Comparison of ENCODE assay signal across 8 cellular contexts in the genomic region with DNA sequence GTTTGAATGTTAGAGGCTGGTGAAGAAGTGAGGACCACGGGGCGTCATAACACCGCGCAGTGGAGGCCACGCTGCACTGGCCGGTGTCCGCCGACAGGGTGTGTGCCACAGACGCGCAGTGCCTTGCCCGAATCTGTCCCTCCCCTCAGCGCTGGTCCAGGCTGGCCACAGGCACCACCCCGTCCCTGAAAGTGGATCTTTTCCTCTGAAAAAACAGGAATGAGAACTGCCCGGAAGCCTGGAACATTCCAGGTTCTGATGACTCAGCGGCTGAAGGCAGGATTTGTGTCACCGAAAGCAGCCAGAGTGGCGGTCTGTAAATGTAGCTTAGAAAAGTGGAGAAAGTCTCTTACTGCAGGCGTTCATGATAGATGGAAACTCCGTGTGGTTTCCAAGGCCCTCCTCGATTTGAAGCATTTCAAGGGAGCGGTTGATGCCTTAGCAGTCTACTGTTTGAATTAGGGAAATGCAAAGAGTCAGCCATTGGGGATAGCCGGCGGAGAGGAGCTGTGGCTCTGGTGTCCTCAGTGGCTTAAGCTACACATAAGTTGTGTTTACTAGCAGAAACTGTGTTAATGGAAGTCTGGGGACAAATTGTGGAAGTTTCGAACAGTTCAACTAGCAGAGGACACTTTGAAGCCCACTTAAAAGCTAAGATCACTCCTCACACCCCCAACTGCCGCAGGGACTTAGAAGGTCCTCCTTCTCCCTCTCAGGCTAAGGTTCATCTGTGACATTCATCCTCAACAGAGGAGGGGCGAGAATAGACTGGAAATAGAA.
A peak's percentile ranks its signal among the peaks of the same experiment; 100 is the strongest.
DNase-seq lines count a peak whose midpoint lies in the region; ATAC-seq and TF ChIP-seq lines count a peak whose summit lies in the region.

No MANE protein-coding gene starts in this region.

- H2AFZ ChIP-seq in PC-9: peak overlapping the region; percentile 85

- H3K9me2 ChIP-seq in PC-9 (ENCODE audit: insufficient read depth): no peaks in the 10 kb centered on the region

- H3K79me2 ChIP-seq in PC-9 (ENCODE audit: low read depth): no peaks in the 10 kb centered on the region

- H3K4me2 ChIP-seq in PC-9: peak overlapping the region; percentile 79

- CTCF ChIA-PET in PC-9 (lab: Charles Lee): interaction anchor here (0.5 to 0.9 kb wide), 3 partner anchors 13 to 369 kb away, joined by 4 read pairs; no protein-coding TSS in a partner anchor
- CTCF ChIA-PET in naive thymus-derived CD4-positive, alpha-beta T cell (lab: Charles Lee): interaction anchor here (0.7 to 1.5 kb wide), 5 partner anchors 10 to 644 kb away, joined by 3 to 5 read pairs (median 3); no protein-coding TSS in a partner anchor

- no peaks in the 10 kb centered on the region for H3K27me3 ChIP-seq in PC-9 (ENCODE audit: insufficient read depth, low read depth)
- H3K27me3 ChIP-seq in naive thymus-derived CD4-positive, alpha-beta T cell (ENCODE audit: control insufficient read depth in 2 of 2, insufficient read depth in 2 of 2, low read length in 2 of 2): no peaks in the 10 kb centered on the region

- no peaks in the 10 kb centered on the region for H3K36me3 ChIP-seq in PC-9 (ENCODE audit: low read depth)
- H3K36me3 ChIP-seq in naive thymus-derived CD4-positive, alpha-beta T cell (ENCODE audit: control insufficient read depth in 2 of 3, insufficient read depth in 3 of 3, low read length in 3 of 3): no peaks in the 10 kb centered on the region

- H3K27me3 Mint-ChIP-seq in activated T-cell treated with anti-CD3 and anti-CD28 coated beads, Interleukin-2, amount 50 U/mL, for 4 hours (ENCODE audit: low read depth): no peaks in the 10 kb centered on the region
- no peaks in the 10 kb centered on the region for H3K27me3 Mint-ChIP-seq in naive thymus-derived CD4-positive, alpha-beta T cell
- H3K27me3 Mint-ChIP-seq in stimulated activated naive B cell treated with anti-CD40 and anti-IgM and Interleukin-4, amounts not matched to agents 10 μg/mL and 1 μg/mL and 100 μg/mL, for 72 hours: no peaks in the 10 kb centered on the region

- H3K4me1 Mint-ChIP-seq in activated T-cell treated with anti-CD3 and anti-CD28 coated beads, Interleukin-2, amount 50 U/mL, for 4 hours (ENCODE audit: low read depth): peaks cover 9% of the 10 kb centered on the region
- H3K4me1 Mint-ChIP-seq in naive thymus-derived CD4-positive, alpha-beta T cell: peaks cover 0 to 11% (median 5%) of the 10 kb centered on the region in 7 donors
- no peaks in the 10 kb centered on the region for H3K4me1 Mint-ChIP-seq in stimulated activated naive B cell treated with anti-CD40 and anti-IgM and Interleukin-4, amounts not matched to agents 10 μg/mL and 1 μg/mL and 100 μg/mL, for 72 hours

- H3K36me3 Mint-ChIP-seq in activated T-cell treated with anti-CD3 and anti-CD28 coated beads, Interleukin-2, amount 50 U/mL, for 4 hours (ENCODE audit: insufficient read depth): no peaks in the 10 kb centered on the region
- no peaks in the 10 kb centered on the region for H3K36me3 Mint-ChIP-seq in naive thymus-derived CD4-positive, alpha-beta T cell
- H3K36me3 Mint-ChIP-seq in stimulated activated naive B cell treated with anti-CD40 and anti-IgM and Interleukin-4, amounts not matched to agents 10 μg/mL and 1 μg/mL and 100 μg/mL, for 72 hours: no peaks in the 10 kb centered on the region

- H3K27ac ChIP-seq in PC-9: peak overlapping the region; percentile 86
- H3K27ac ChIP-seq in naive thymus-derived CD4-positive, alpha-beta T cell (ENCODE audit: low read depth, low read length): peak overlapping the region; percentile 75

- H3K4me3 Mint-ChIP-seq in activated T-cell treated with anti-CD3 and anti-CD28 coated beads, Interleukin-2, amount 50 U/mL, for 4 hours: no peak overlapping the region
- no peak overlapping the region for H3K4me3 Mint-ChIP-seq in naive thymus-derived CD4-positive, alpha-beta T cell
- H3K4me3 Mint-ChIP-seq in stimulated activated naive B cell treated with anti-CD40 and anti-IgM and Interleukin-4, amounts not matched to agents 10 μg/mL and 1 μg/mL and 100 μg/mL, for 72 hours: no peak overlapping the region

- H3K27ac Mint-ChIP-seq in naive thymus-derived CD4-positive, alpha-beta T cell: no peak overlapping the region
- no peak overlapping the region for H3K27ac Mint-ChIP-seq in stimulated activated naive B cell treated with anti-CD40 and anti-IgM and Interleukin-4, amounts not matched to agents 10 μg/mL and 1 μg/mL and 100 μg/mL, for 72 hours

- no peaks in the 10 kb centered on the region for H3K9me3 Mint-ChIP-seq in activated T-cell treated with anti-CD3 and anti-CD28 coated beads, Interleukin-2, amount 50 U/mL, for 4 hours
- H3K9me3 Mint-ChIP-seq in naive thymus-derived CD4-positive, alpha-beta T cell: no peaks in the 10 kb centered on the region
- H3K9me3 Mint-ChIP-seq in stimulated activated naive B cell treated with anti-CD40 and anti-IgM and Interleukin-4, amounts not matched to agents 10 μg/mL and 1 μg/mL and 100 μg/mL, for 72 hours: no peaks in the 10 kb centered on the region

- DNase-seq in COLO829 (ENCODE audit: low spot score) (peak; percentile 79), PC-9 (peak; percentile 83 to 90), fibroblast of mammary gland (ENCODE audit: low read depth) (peak; percentile 97)
- peak; percentile 67 for DNase-seq in activated T-cell treated with anti-CD3 and anti-CD28 coated beads, Interleukin-2, amount 50 U/mL, for 4 hours
- peak in 4 of 9 donors; percentile 69 to 89 (median 79) for DNase-seq in naive thymus-derived CD4-positive, alpha-beta T cell
- DNase-seq in stimulated activated naive B cell treated with anti-CD40 and anti-IgM and Interleukin-4, amounts not matched to agents 10 μg/mL and 1 μg/mL and 100 μg/mL, for 72 hours: peak; percentile 84

- peak; percentile 85 for ATAC-seq in GM19452 (IDR thresholded peaks at IDR 0.05; ENCODE audit: unreplicated experiment)
- peak; percentile 83 for ATAC-seq in HG03571 (IDR thresholded peaks at IDR 0.05; ENCODE audit: unreplicated experiment)
- ATAC-seq in activated T-cell treated with anti-CD3 and anti-CD28 coated beads, Interleukin-2, amount 50 U/mL, for 4 hours: peak; percentile 75 to 81
- ATAC-seq in naive thymus-derived CD4-positive, alpha-beta T cell: peak; percentile 91
- ATAC-seq in stimulated activated naive B cell treated with anti-CD40 and anti-IgM and Interleukin-4, amounts not matched to agents 10 μg/mL and 1 μg/mL and 100 μg/mL, for 72 hours (replicated peaks): peak; percentile 91

- H3K9me3 ChIP-seq in PC-9 (ENCODE audit: insufficient read depth, low read depth): no peaks in the 10 kb centered on the region; the same call in 1 of the 2 replicates
- H3K9me3 ChIP-seq in naive thymus-derived CD4-positive, alpha-beta T cell (ENCODE audit: control insufficient read depth in 2 of 3, low read length in 3 of 3): no peaks in the 10 kb centered on the region

- peaks cover 37% of the 10 kb centered on the region for H3K4me1 ChIP-seq in PC-9 (replicated peaks; ENCODE audit: insufficient read depth)
- peaks cover 5 to 9% of the 10 kb centered on the region in 2 donors for H3K4me1 ChIP-seq in naive thymus-derived CD4-positive, alpha-beta T cell (ENCODE audit: control insufficient read depth in 2 of 2, insufficient read depth in 2 of 2, low read length in 2 of 2)

- H3F3A ChIP-seq in PC-9 (ENCODE audit: insufficient read depth, low read depth): peaks cover 53% of the 10 kb centered on the region

- POLR2A ChIA-PET in PC-9 (lab: Charles Lee; ENCODE audit: unreplicated experiment): interaction anchor here (1.4 kb wide), 1 partner anchor 204 kb away, joined by 6 read pairs; no protein-coding TSS in a partner anchor
- POLR2A ChIA-PET in naive thymus-derived CD4-positive, alpha-beta T cell (lab: Charles Lee): interaction anchor here (0.9 to 1.2 kb wide), 5 partner anchors 16 to 1926 kb away, joined by 3 to 5 read pairs (median 3); a partner anchor contains a TSS

- intact Hi-C loops in PC-9 (cut with micrococcal nuclease; ENCODE audit: unreplicated experiment): loop anchor here (1.0 to 5.0 kb wide), 4 partner anchors 49 to 186 kb away; no protein-coding TSS in a partner anchor
- intact Hi-C loops in naive thymus-derived CD4-positive, alpha-beta T cell (cut with micrococcal nuclease): loop anchor here (1.0 to 5.0 kb wide), 19 partner anchors 52 to 1926 kb away; a partner anchor contains a TSS

- TSS peak; percentile 93 for BruUV-seq in PC-9 (replicated peaks; lab: Mats Ljungman, UMichigan)

- H3K4me3 ChIP-seq in PC-9: peak overlapping the region; percentile 63
- H3K4me3 ChIP-seq in fibroblast of mammary gland (ENCODE audit: control insufficient read depth, low read depth, low read length): peak overlapping the region; percentile 59
- H3K4me3 ChIP-seq in naive thymus-derived CD4-positive, alpha-beta T cell (ENCODE audit: low read length): peak overlapping the region; percentile 89

- no peaks in the 10 kb centered on the region for H4K20me1 ChIP-seq in PC-9 (ENCODE audit: insufficient read depth)

- peak; percentile 65 for TF ChIP-seq CTCF in PC-9 (conservative IDR thresholded peaks at IDR 0.05)
- TF ChIP-seq CTCF in fibroblast of mammary gland (conservative IDR thresholded peaks at IDR 0.05; ENCODE audit: control insufficient read depth, insufficient read depth, low read depth, low read length): peak; percentile 63
